Comparison of ENCODE assay signal across 1 cellular context in the genomic region with DNA sequence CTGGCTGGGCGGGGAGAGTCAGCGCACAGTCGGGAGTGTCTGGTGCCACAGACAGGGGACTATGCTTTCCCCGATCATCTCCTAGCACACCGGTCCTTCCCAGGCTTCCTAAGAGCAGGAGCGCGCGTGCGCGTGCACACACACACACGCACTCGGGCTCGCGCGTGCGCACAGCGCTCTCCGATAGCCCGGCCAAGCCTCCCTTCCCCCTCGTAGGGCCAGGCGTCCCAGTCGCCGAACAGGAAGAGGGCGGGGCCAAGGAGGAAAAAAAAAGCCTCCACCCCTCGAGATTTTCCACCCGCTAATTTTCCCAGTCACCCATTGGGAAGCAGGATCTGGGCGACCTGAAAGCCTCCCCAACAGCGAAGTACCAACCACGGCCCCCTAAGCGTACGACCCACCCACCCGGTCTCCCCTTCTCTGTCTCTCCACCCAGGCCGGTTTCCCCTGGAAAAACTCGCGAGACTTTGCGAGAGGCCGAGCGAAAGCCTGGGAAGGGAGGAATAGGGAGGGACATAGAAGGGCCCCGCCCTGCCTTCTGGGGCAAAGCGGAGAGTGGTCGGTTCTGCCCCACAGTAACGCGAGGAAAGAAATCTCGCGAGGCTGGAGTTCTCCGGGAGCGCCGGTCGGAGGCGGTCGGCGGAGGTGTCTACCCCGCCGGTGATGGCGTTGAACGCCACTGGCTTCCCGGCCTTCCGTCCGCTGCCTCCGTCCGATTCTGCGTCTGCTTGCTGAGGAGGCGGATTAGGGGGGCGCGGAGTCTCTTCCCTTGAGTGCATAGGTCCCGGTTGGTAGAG.
A peak's percentile ranks its signal among the peaks of the same experiment; 100 is the strongest.
TF ChIP-seq lines count a peak whose summit lies in the region.

FGFR1OP2 (plus strand) TSS at position 608 of the 797 bp plus-strand sequence. CDS start 15,689 bp downstream, outside the sequence.
INTS13 (minus strand) TSS at position 119 of the 797 bp plus-strand sequence. CDS start 1,178 bp downstream, outside the sequence.

TF ChIP-seq in GM12878, 131 proteins besides CTCF, POLR2A, EP300 and RAD21 (continued from another document and continues in another):
- TF ChIP-seq BCLAF1 (IDR thresholded peaks at IDR 0.05) (no peak), SMAD5 (IDR thresholded peaks at IDR 0.05; ENCODE audit: low read depth) (peak; percentile 92; the same call in 1 of the 2 replicates), SPI1 (IDR thresholded peaks at IDR 0.05; ENCODE audit: borderline replicate concordance, insufficient read depth, low read depth, low read length) (peak; percentile 19; the same call in 1 of the 2 replicates), IKZF1 (conservative IDR thresholded peaks at IDR 0.05) (peak; percentile 98), ZNF384 (IDR thresholded peaks at IDR 0.05; ENCODE audit: borderline replicate concordance, low read depth, low read length) (peak; percentile 96), EGR1 (IDR thresholded peaks at IDR 0.05; ENCODE audit: borderline replicate concordance in 1 of 2, low read depth in 2 of 2, low read length in 2 of 2) (peak in 1 of 2 experiments; percentile 3; a peak in 1 of 3 replicates), SMAD1 (IDR thresholded peaks at IDR 0.05; ENCODE audit: low read depth, partially characterized antibody) (peak; percentile 43), NR2C2 (IDR thresholded peaks at IDR 0.05; ENCODE audit: borderline replicate concordance, control insufficient read depth, insufficient read length, low read depth) (no peak), SRF (IDR thresholded peaks at IDR 0.05; ENCODE audit: low read depth in 2 of 2, low read length in 2 of 2) (0 out of 4 replicates have a peak, but pooled peaks of 1 of the 2 experiments have one; percentile 1), ZSCAN29 (IDR thresholded peaks at IDR 0.05) (no peak), HDAC2 (IDR thresholded peaks at IDR 0.05) (no peak), EED (IDR thresholded peaks at IDR 0.05; ENCODE audit: low read depth) (peak; percentile 85), SIN3A (IDR thresholded peaks at IDR 0.05; ENCODE audit: low read depth, low read length) (peak; percentile 44; the same call in 1 of the 2 replicates), ZNF592 (IDR thresholded peaks at IDR 0.05) (no peak), POU2F2 (IDR thresholded peaks at IDR 0.05; ENCODE audit: borderline replicate concordance, low read depth, low read length) (peak; percentile 70; the same call in 2 of the 3 replicates)
- TF ChIP-seq, protein P1, sequence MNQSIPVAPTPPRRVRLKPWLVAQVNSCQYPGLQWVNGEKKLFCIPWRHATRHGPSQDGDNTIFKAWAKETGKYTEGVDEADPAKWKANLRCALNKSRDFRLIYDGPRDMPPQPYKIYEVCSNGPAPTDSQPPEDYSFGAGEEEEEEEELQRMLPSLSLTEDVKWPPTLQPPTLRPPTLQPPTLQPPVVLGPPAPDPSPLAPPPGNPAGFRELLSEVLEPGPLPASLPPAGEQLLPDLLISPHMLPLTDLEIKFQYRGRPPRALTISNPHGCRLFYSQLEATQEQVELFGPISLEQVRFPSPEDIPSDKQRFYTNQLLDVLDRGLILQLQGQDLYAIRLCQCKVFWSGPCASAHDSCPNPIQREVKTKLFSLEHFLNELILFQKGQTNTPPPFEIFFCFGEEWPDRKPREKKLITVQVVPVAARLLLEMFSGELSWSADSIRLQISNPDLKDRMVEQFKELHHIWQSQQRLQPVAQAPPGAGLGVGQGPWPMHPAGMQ (IDR thresholded peaks at IDR 0.05; ENCODE audit: borderline replicate concordance) = peak; percentile 85
- TF ChIP-seq, protein P2, sequence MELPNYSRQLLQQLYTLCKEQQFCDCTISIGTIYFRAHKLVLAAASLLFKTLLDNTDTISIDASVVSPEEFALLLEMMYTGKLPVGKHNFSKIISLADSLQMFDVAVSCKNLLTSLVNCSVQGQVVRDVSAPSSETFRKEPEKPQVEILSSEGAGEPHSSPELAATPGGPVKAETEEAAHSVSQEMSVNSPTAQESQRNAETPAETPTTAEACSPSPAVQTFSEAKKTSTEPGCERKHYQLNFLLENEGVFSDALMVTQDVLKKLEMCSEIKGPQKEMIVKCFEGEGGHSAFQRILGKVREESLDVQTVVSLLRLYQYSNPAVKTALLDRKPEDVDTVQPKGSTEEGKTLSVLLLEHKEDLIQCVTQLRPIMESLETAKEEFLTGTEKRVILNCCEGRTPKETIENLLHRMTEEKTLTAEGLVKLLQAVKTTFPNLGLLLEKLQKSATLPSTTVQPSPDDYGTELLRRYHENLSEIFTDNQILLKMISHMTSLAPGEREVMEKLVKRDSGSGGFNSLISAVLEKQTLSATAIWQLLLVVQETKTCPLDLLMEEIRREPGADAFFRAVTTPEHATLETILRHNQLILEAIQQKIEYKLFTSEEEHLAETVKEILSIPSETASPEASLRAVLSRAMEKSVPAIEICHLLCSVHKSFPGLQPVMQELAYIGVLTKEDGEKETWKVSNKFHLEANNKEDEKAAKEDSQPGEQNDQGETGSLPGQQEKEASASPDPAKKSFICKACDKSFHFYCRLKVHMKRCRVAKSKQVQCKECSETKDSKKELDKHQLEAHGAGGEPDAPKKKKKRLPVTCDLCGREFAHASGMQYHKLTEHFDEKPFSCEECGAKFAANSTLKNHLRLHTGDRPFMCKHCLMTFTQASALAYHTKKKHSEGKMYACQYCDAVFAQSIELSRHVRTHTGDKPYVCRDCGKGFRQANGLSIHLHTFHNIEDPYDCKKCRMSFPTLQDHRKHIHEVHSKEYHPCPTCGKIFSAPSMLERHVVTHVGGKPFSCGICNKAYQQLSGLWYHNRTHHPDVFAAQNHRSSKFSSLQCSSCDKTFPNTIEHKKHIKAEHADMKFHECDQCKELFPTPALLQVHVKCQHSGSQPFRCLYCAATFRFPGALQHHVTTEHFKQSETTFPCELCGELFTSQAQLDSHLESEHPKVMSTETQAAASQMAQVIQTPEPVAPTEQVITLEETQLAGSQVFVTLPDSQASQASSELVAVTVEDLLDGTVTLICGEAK (IDR thresholded peaks at IDR 0.05; ENCODE audit: borderline replicate concordance) = no peak; the same call in 1 of the 2 replicates
- TF ChIP-seq, protein P3, sequence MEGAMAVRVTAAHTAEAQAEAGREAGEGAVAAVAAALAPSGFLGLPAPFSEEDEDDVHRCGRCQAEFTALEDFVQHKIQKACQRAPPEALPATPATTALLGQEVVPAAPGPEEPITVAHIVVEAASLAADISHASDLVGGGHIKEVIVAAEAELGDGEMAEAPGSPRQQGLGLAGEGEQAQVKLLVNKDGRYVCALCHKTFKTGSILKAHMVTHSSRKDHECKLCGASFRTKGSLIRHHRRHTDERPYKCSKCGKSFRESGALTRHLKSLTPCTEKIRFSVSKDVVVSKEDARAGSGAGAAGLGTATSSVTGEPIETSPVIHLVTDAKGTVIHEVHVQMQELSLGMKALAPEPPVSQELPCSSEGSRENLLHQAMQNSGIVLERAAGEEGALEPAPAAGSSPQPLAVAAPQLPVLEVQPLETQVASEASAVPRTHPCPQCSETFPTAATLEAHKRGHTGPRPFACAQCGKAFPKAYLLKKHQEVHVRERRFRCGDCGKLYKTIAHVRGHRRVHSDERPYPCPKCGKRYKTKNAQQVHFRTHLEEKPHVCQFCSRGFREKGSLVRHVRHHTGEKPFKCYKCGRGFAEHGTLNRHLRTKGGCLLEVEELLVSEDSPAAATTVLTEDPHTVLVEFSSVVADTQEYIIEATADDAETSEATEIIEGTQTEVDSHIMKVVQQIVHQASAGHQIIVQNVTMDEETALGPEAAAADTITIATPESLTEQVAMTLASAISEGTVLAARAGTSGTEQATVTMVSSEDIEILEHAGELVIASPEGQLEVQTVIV (IDR thresholded peaks at IDR 0.05; ENCODE audit: borderline replicate concordance, partially characterized antibody) = peak; percentile 63
- TF ChIP-seq, protein P4, sequence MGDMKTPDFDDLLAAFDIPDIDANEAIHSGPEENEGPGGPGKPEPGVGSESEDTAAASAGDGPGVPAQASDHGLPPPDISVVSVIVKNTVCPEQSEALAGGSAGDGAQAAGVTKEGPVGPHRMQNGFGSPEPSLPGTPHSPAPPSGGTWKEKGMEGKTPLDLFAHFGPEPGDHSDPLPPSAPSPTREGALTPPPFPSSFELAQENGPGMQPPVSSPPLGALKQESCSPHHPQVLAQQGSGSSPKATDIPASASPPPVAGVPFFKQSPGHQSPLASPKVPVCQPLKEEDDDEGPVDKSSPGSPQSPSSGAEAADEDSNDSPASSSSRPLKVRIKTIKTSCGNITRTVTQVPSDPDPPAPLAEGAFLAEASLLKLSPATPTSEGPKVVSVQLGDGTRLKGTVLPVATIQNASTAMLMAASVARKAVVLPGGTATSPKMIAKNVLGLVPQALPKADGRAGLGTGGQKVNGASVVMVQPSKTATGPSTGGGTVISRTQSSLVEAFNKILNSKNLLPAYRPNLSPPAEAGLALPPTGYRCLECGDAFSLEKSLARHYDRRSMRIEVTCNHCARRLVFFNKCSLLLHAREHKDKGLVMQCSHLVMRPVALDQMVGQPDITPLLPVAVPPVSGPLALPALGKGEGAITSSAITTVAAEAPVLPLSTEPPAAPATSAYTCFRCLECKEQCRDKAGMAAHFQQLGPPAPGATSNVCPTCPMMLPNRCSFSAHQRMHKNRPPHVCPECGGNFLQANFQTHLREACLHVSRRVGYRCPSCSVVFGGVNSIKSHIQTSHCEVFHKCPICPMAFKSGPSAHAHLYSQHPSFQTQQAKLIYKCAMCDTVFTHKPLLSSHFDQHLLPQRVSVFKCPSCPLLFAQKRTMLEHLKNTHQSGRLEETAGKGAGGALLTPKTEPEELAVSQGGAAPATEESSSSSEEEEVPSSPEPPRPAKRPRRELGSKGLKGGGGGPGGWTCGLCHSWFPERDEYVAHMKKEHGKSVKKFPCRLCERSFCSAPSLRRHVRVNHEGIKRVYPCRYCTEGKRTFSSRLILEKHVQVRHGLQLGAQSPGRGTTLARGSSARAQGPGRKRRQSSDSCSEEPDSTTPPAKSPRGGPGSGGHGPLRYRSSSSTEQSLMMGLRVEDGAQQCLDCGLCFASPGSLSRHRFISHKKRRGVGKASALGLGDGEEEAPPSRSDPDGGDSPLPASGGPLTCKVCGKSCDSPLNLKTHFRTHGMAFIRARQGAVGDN (IDR thresholded peaks at IDR 0.05) = peak; percentile 18; the same call in 1 of the 2 replicates
- TF ChIP-seq, protein P5, sequence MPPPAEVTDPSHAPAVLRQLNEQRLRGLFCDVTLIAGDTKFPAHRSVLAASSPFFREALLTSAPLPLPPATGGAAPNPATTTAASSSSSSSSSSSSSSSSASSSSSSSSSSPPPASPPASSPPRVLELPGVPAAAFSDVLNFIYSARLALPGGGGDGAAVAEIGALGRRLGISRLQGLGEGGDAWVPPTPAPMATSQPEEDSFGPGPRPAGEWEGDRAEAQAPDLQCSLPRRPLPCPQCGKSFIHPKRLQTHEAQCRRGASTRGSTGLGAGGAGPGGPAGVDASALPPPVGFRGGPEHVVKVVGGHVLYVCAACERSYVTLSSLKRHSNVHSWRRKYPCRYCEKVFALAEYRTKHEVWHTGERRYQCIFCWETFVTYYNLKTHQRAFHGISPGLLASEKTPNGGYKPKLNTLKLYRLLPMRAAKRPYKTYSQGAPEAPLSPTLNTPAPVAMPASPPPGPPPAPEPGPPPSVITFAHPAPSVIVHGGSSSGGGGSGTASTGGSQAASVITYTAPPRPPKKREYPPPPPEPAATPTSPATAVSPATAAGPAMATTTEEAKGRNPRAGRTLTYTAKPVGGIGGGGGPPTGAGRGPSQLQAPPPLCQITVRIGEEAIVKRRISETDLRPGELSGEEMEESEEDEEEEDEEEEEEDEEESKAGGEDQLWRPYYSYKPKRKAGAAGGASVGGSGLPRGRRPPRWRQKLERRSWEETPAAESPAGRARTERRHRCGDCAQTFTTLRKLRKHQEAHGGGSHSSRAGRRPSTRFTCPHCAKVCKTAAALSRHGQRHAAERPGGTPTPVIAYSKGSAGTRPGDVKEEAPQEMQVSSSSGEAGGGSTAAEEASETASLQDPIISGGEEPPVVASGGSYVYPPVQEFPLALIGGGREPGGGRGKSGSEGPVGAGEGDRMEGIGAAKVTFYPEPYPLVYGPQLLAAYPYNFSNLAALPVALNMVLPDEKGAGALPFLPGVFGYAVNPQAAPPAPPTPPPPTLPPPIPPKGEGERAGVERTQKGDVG (CRISPR knock-in tag; IDR thresholded peaks at IDR 0.05) = no peak
